ENCODE assay signal across 8 cellular contexts in the genomic region with DNA sequence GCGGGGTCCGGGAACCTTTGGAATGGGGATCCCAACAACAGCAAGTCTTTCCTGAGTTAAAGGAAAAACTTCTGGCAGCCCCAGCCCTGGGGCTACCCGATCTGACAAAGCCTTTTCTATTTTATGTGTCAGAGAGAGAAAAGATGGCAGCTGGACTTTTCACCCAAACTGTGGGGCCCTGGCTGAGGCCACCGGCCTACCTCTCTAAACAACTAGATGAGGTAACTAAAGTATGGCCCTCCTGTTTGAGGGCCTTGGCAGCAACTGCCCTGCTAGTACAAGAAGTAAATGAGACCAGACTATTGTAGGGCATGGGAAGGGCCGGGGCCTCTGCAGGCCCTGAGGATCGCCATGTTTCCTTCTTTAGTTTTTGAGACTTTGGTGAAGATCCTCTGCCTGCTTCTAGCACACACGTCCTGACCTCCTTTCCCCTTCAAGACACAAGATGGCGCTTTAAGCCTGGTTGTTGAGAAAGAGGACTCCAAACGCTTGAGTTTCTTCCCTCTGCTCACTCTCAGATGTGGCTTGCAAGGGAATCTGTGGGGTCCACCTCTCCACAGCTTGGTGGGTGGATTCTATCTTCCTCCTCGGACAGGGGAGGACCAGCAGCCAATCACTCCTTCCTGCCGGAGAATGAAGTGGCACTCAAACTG. TPM values are rescaled to one million over a fixed set of nuclear protein-coding genes. Genes with fewer than 3 reads are reported as not detected.
A peak's percentile ranks its signal among the peaks of the same experiment; 100 is the strongest.
DNase-seq lines count a peak whose midpoint lies in the region; ATAC-seq and TF ChIP-seq lines count a peak whose summit lies in the region.

No MANE protein-coding gene starts in this region.

- TF ChIP-seq EP300 in tibial nerve (IDR thresholded peaks at IDR 0.05): no peak

- H3K9me3 ChIP-seq in tibial nerve: no peaks in the 10 kb centered on the region

- peak; percentile 40 to 80 (median 60) for TF ChIP-seq CTCF in tibial nerve (IDR thresholded peaks at IDR 0.05)

- CTCF ChIA-PET in activated naive CD4-positive, alpha-beta T cell treated with anti-CD3 and anti-CD28 coated beads for 36 hours (lab: Charles Lee): interaction anchor here (0.7 to 5.8 kb wide), 5 partner anchors 60 to 789 kb away, joined by 3 to 70 read pairs (median 3); no protein-coding TSS in a partner anchor

- DNase-seq in activated naive CD4-positive, alpha-beta T cell treated with anti-CD3 and anti-CD28 coated beads for 36 hours: peak; percentile 63
- no peak for DNase-seq in activated naive CD4-positive, alpha-beta T cell (lab: John Stamatoyannopoulos, UW)
- DNase-seq in M059J (ENCODE audit: low read depth) (peak; percentile 63), RKO (ENCODE audit: low spot score) (peak; percentile 65), dedifferentiated amniotic fluid mesenchymal stem cell (ENCODE audit: extremely low spot score) (peak; percentile 58), memory B cell (ENCODE audit: low spot score in 2 of 2) (peak; percentile 37 to 38), tibial nerve (ENCODE audit: low spot score in 2 of 2) (peak; percentile 30 to 84)

- no peaks in the 10 kb centered on the region for H3K4me1 ChIP-seq in tibial nerve

- no peak for TF ChIP-seq POLR2A in tibial nerve (IDR thresholded peaks at IDR 0.05)

- no peak overlapping the region for H3K27ac Mint-ChIP-seq in activated naive CD4-positive, alpha-beta T cell treated with anti-CD3 and anti-CD28 coated beads for 36 hours
- no peak overlapping the region for H3K27ac Mint-ChIP-seq in memory B cell

- H3K27me3 Mint-ChIP-seq in activated naive CD4-positive, alpha-beta T cell treated with anti-CD3 and anti-CD28 coated beads for 36 hours (ENCODE audit: low read depth): peaks cover 16% of the 10 kb centered on the region
- peaks cover 9% of the 10 kb centered on the region for H3K27me3 Mint-ChIP-seq in memory B cell

- intact Hi-C loops in activated naive CD4-positive, alpha-beta T cell treated with anti-CD3 and anti-CD28 coated beads for 36 hours (cut with micrococcal nuclease): loop anchor here (1.0 to 10.0 kb wide), 7 partner anchors 60 to 786 kb away; no protein-coding TSS in a partner anchor

- peak; percentile 26 for ATAC-seq in memory B cell (ENCODE audit: low read depth)
- ATAC-seq in GM18858 (IDR thresholded peaks at IDR 0.05; ENCODE audit: unreplicated experiment): no peak

- no peak overlapping the region for H3K4me3 Mint-ChIP-seq in activated naive CD4-positive, alpha-beta T cell treated with anti-CD3 and anti-CD28 coated beads for 36 hours
- H3K4me3 Mint-ChIP-seq in memory B cell: no peak overlapping the region

- no peaks in the 10 kb centered on the region for H3K36me3 ChIP-seq in tibial nerve

- WGBS in tibial nerve, 2 donors: 31 to 41% methylated on average over 11 of the region's 11 CpGs

- no peaks in the 10 kb centered on the region for H3K9me3 Mint-ChIP-seq in activated naive CD4-positive, alpha-beta T cell treated with anti-CD3 and anti-CD28 coated beads for 36 hours
- no peaks in the 10 kb centered on the region for H3K9me3 Mint-ChIP-seq in memory B cell

- H3K4me3 ChIP-seq in tibial nerve: no peak overlapping the region

- no peaks in the 10 kb centered on the region for H3K27me3 ChIP-seq in tibial nerve

- H3K27ac ChIP-seq in tibial nerve: no peak overlapping the region

- no peaks in the 10 kb centered on the region for H3K4me1 Mint-ChIP-seq in activated naive CD4-positive, alpha-beta T cell treated with anti-CD3 and anti-CD28 coated beads for 36 hours (ENCODE audit: low read depth)
- no peaks in the 10 kb centered on the region for H3K4me1 Mint-ChIP-seq in memory B cell

- H3K36me3 Mint-ChIP-seq in activated naive CD4-positive, alpha-beta T cell treated with anti-CD3 and anti-CD28 coated beads for 36 hours (ENCODE audit: low read depth): no peaks in the 10 kb centered on the region
- no peaks in the 10 kb centered on the region for H3K36me3 Mint-ChIP-seq in memory B cell

RNA-seq across cellular contexts. Expression of gene DRD5, which starts 18.5 kb away (rescaled TPM):
- not detected for total RNA-seq in activated naive CD4-positive, alpha-beta T cell treated with anti-CD3 and anti-CD28 coated beads for 36 hours
- total RNA-seq in M059J (2014; rRNA removed; shearing (Covaris generic)): not detected in 2 replicates
- total RNA-seq in tibial nerve: not detected

Comparison
In these comparisons a context has a peak if more than half of its experiments do, and no peak if none do; other contexts are left out.
1. DNase-seq: peak in activated naive CD4-positive, alpha-beta T cell treated with anti-CD3 and anti-CD28 coated beads for 36 hours (single experiment), M059J (single experiment), RKO (single experiment), dedifferentiated amniotic fluid mesenchymal stem cell (single experiment), memory B cell (2 of 2) and tibial nerve (2 of 2); none in activated naive CD4-positive, alpha-beta T cell (0 of 4).